In the genomic region with DNA sequence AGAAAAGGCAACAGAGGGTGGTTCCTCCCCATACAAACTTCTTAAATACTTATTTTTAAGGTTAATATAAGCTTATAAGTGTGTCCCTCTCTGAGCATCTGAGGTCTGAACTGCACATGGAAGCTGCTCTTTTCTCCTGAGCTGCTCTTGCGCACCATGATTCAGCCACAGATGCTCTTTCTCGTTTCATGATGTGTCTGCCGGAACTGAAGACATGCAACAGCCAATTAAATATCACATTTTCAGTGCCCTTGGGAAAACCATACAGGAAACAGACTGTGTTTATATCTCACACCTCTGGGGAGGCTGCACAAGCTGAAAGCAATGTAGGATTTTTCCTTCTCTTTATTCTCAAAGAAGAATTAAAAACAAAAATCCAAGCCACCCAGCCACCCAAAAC, we compare ENCODE assay signal across 9 cellular contexts.
DNase-seq lines count a peak whose midpoint lies in the region; ATAC-seq, FAIRE-seq and TF ChIP-seq lines count a peak whose summit lies in the region.
"Had no signal": no experiment of that assay in that cellular context is flagged by ENCODE, and none has a peak within 500 bp of the region (broad histone marks: within the 10 kb centered on the region; RNA-seq: fewer than 3 reads in every experiment).

No MANE protein-coding gene starts in this region.

- peaks cover 2 to 6% of the 10 kb centered on the region in 2 experiments for H3K4me1 ChIP-seq in trophoblast cell (ENCODE audit: control insufficient read depth in 1 of 2, insufficient read depth in 2 of 2, low read length in 2 of 2)

- H3K27ac ChIP-seq in trophoblast cell (ENCODE audit: low read depth, low read length): no peak overlapping the region

- H3K4me2 ChIP-seq in trophoblast cell (ENCODE audit: low read length): no peak overlapping the region

- peak; percentile 64 for ATAC-seq in GM21515 (IDR thresholded peaks at IDR 0.05; ENCODE audit: unreplicated experiment)
- peak; percentile 65 for ATAC-seq in HG03457 (IDR thresholded peaks at IDR 0.05; ENCODE audit: unreplicated experiment)

- no peak overlapping the region for H2BK5ac ChIP-seq in trophoblast cell (ENCODE audit: low read depth, low read length, poor library complexity)

- no peaks in the 10 kb centered on the region for H3K36me3 ChIP-seq in trophoblast cell (ENCODE audit: control insufficient read depth in 1 of 2, insufficient read depth in 2 of 2, low read length in 2 of 2)

- H3K9me3 ChIP-seq in trophoblast cell (ENCODE audit: insufficient read depth, low read depth, low read length): no peaks in the 10 kb centered on the region

- no peak overlapping the region for H2BK12ac ChIP-seq in trophoblast cell (ENCODE audit: low read length)

- H3K79me2 ChIP-seq in trophoblast cell (ENCODE audit: control insufficient read depth, insufficient read depth, low read length, poor library complexity): no peaks in the 10 kb centered on the region

- DNase-seq in GM18507 (ENCODE audit: extremely low spot score, insufficient read length, low read depth): peak; percentile 11
- peak; percentile 3 for DNase-seq in germinal center (ENCODE audit: low spot score)
- DNase-seq in stimulated activated CD8-positive, alpha-beta memory T cell treated with anti-CD3 and anti-CD28 coated beads, Interleukin-4, amount 100 ng/mL, for 48 hours: no peak
- DNase-seq in GM12892 (ENCODE audit: insufficient read length): no peak
- DNase-seq in trophoblast cell: no peak
- DNase-seq in NCI-H226: no peak
- DNase-seq: activated CD4-positive, alpha-beta memory T cell treated with anti-CD3 and anti-CD28 coated beads for 36 hours had no signal

- peaks cover 2% of the 10 kb centered on the region for H3K79me1 ChIP-seq in trophoblast cell (ENCODE audit: low read length)

- no peak overlapping the region for H3K4me3 ChIP-seq in trophoblast cell (ENCODE audit: low read depth, low read length)

- H3K18ac ChIP-seq in trophoblast cell (ENCODE audit: low read length): no peak overlapping the region

- H3K23ac ChIP-seq in trophoblast cell (ENCODE audit: low read length): no peak overlapping the region

- H2AFZ ChIP-seq in trophoblast cell (ENCODE audit: insufficient read depth, low read length, poor library complexity): no peak overlapping the region

- no peak for TF ChIP-seq POLR2A in GM12892 (IDR thresholded peaks at IDR 0.05; ENCODE audit: low read depth, low read length)

- FAIRE-seq in GM18507 (lab: Jason Lieb, UNC) (peak; percentile 80), GM12892 (lab: Jason Lieb, UNC) (no peak)

- no peak overlapping the region for H4K91ac ChIP-seq in trophoblast cell (ENCODE audit: low read depth, low read length)

- H3K9ac ChIP-seq in trophoblast cell (ENCODE audit: low read length): no peak overlapping the region

- H4K8ac ChIP-seq in trophoblast cell (ENCODE audit: low read depth, low read length): no peak overlapping the region

- H4K12ac ChIP-seq in trophoblast cell (ENCODE audit: low read depth, low read length): no peak overlapping the region

- no peak overlapping the region for H3K14ac ChIP-seq in trophoblast cell (ENCODE audit: low read length)

- H3K4ac ChIP-seq in trophoblast cell (ENCODE audit: low read depth, low read length): no peak overlapping the region

- H3K27me3 ChIP-seq in trophoblast cell (ENCODE audit: insufficient read depth, low read length): no peaks in the 10 kb centered on the region

- no peak overlapping the region for H2AK5ac ChIP-seq in trophoblast cell (ENCODE audit: low read length)

- H2BK120ac ChIP-seq in trophoblast cell (ENCODE audit: insufficient read depth, low read length, poor library complexity): no peak overlapping the region

- no CpG with 5 or more reads among the region's 3 CpGs for WGBS in trophoblast cell (ENCODE audit: extremely low coverage, insufficient coverage, insufficient read length)

Comparison
In these comparisons a context has a peak if more than half of its experiments do, and no peak if none do; other contexts are left out.
1. DNase-seq: peak in GM18507 (single experiment) and germinal center (single experiment); none in stimulated activated CD8-positive, alpha-beta memory T cell treated with anti-CD3 and anti-CD28 coated beads, Interleukin-4, amount 100 ng/mL, for 48 hours (single experiment), GM12892 (single experiment), trophoblast cell (0 of 2) and NCI-H226 (single experiment).